1 cellular context compared by ENCODE assay signal in the genomic region with DNA sequence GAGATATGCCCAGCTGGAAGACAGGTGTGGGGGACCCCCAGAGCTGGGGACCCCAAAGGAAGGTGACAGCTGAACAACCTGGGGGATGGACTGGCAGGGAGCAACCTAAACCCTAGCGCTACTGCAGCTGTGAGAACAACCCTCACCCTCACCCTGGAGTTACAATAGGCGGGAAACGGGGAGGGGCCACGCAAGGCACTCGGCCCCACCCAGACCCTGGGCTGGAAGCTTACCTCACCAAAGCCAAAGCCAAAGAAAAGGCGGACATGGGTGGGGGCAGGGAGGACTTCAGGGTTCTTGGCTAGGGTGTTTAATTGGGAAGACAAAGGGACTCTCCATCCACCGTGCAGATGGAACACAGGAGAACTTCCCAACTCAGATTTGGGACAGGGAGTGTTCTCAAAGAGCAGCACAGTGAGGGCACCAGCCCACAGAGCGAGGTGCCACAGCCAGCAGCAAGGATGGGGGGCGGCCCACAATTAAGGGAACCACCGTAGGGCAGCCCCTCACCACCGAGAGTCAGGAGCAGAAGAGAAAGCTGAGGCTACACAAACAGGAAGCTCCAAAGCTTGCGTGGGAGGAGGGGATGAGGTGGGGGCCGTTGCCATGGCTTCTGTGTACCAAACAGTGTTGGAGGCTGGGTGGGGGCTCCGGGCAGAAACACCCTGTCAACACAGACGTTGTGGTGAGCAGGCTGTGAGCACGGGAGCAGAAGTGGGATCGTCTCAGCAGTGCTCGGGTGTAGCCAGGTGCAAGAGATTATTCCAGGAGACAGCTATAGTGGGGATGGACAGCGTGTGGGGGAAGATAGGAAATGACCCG.
TF ChIP-seq lines count a peak whose summit lies in the region.

No MANE protein-coding gene starts in this region.

TF ChIP-seq in K562, 482 proteins besides CTCF, POLR2A, EP300 and RAD21 (continued from another document and continues in another):
- TF ChIP-seq STAT5A (IDR thresholded peaks at IDR 0.05; ENCODE audit: borderline replicate concordance, low read length) = 0 out of 2 replicates have a peak, but pooled peaks have one; percentile 6
- TF ChIP-seq STAG1 (CRISPR knock-in tag; IDR thresholded peaks at IDR 0.05; ENCODE audit: borderline replicate concordance) = no peak; the same call in 1 of the 2 replicates
- TF ChIP-seq, protein P1, sequence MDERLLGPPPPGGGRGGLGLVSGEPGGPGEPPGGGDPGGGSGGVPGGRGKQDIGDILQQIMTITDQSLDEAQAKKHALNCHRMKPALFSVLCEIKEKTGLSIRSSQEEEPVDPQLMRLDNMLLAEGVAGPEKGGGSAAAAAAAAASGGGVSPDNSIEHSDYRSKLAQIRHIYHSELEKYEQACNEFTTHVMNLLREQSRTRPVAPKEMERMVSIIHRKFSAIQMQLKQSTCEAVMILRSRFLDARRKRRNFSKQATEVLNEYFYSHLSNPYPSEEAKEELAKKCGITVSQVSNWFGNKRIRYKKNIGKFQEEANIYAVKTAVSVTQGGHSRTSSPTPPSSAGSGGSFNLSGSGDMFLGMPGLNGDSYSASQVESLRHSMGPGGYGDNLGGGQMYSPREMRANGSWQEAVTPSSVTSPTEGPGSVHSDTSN (CRISPR knock-in tag; IDR thresholded peaks at IDR 0.05; ENCODE audit: low read depth) = no peak
- TF ChIP-seq, protein P1 (tag; conservative IDR thresholded peaks at IDR 0.05; ENCODE audit: low read depth) = peak; percentile 37; the same call in 1 of the 2 replicates
- no peak for TF ChIP-seq ELF4 (CRISPR knock-in tag; IDR thresholded peaks at IDR 0.05)
- TF ChIP-seq CHD1 (IDR thresholded peaks at IDR 0.05; ENCODE audit: low read length) = peak; percentile 36
- 0 out of 2 replicates have a peak, but pooled peaks have one; percentile 13 for TF ChIP-seq ZEB2 (IDR thresholded peaks at IDR 0.05)
- TF ChIP-seq CSDE1 (IDR thresholded peaks at IDR 0.05) = 0 out of 4 replicates have a peak, but pooled peaks of 1 of the 2 experiments have one; percentile 69
- TF ChIP-seq TAL1 (IDR thresholded peaks at IDR 0.05) = peak; percentile 16; the same call in 1 of the 2 replicates
- TF ChIP-seq TCF7 (IDR thresholded peaks at IDR 0.05; ENCODE audit: borderline replicate concordance) = 0 out of 2 replicates have a peak, but pooled peaks have one; percentile 33
- no peak for TF ChIP-seq HNRNPH1 (optimal IDR thresholded peaks at IDR 0.05; ENCODE audit: low read depth, low read length)
- TF ChIP-seq, protein P2, sequence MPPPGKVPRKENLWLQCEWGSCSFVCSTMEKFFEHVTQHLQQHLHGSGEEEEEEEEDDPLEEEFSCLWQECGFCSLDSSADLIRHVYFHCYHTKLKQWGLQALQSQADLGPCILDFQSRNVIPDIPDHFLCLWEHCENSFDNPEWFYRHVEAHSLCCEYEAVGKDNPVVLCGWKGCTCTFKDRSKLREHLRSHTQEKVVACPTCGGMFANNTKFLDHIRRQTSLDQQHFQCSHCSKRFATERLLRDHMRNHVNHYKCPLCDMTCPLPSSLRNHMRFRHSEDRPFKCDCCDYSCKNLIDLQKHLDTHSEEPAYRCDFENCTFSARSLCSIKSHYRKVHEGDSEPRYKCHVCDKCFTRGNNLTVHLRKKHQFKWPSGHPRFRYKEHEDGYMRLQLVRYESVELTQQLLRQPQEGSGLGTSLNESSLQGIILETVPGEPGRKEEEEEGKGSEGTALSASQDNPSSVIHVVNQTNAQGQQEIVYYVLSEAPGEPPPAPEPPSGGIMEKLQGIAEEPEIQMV (tag; conservative IDR thresholded peaks at IDR 0.05; ENCODE audit: low read depth) = no peak
- TF ChIP-seq, protein P3, sequence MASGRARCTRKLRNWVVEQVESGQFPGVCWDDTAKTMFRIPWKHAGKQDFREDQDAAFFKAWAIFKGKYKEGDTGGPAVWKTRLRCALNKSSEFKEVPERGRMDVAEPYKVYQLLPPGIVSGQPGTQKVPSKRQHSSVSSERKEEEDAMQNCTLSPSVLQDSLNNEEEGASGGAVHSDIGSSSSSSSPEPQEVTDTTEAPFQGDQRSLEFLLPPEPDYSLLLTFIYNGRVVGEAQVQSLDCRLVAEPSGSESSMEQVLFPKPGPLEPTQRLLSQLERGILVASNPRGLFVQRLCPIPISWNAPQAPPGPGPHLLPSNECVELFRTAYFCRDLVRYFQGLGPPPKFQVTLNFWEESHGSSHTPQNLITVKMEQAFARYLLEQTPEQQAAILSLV (tag; IDR thresholded peaks at IDR 0.05) = no peak
- TF ChIP-seq FOXA3 (CRISPR knock-in tag; conservative IDR thresholded peaks at IDR 0.05 in 1 of 2, IDR thresholded peaks at IDR 0.05 in 1 of 2) = peak; percentile 39 to 79; a peak in 2 of 4 replicates
- TF ChIP-seq CBX3 (IDR thresholded peaks at IDR 0.05; ENCODE audit: borderline replicate concordance in 1 of 2, low read length in 2 of 2) = peak in 1 of 2 experiments; percentile 31; a peak in 1 of 3 replicates
- TF ChIP-seq TAF1 (IDR thresholded peaks at IDR 0.05; ENCODE audit: control insufficient read depth, extremely low read depth, insufficient read depth, low read length, severe bottlenecking) = peak; percentile 76
- TF ChIP-seq, protein P4, sequence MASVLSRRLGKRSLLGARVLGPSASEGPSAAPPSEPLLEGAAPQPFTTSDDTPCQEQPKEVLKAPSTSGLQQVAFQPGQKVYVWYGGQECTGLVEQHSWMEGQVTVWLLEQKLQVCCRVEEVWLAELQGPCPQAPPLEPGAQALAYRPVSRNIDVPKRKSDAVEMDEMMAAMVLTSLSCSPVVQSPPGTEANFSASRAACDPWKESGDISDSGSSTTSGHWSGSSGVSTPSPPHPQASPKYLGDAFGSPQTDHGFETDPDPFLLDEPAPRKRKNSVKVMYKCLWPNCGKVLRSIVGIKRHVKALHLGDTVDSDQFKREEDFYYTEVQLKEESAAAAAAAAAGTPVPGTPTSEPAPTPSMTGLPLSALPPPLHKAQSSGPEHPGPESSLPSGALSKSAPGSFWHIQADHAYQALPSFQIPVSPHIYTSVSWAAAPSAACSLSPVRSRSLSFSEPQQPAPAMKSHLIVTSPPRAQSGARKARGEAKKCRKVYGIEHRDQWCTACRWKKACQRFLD (CRISPR knock-in tag; IDR thresholded peaks at IDR 0.05) = 0 out of 2 replicates have a peak, but pooled peaks have one; percentile 41
- TF ChIP-seq MXI1 (IDR thresholded peaks at IDR 0.05; ENCODE audit: low read depth, low read length) = peak; percentile 64
- TF ChIP-seq FOXJ2 (tag; IDR thresholded peaks at IDR 0.05) = peak; percentile 100
- TF ChIP-seq PHF21A (IDR thresholded peaks at IDR 0.05; ENCODE audit: borderline replicate concordance, low read depth) = 0 out of 2 replicates have a peak, but pooled peaks have one; percentile 16
- peak; percentile 98 for TF ChIP-seq EGR1 (conservative IDR thresholded peaks at IDR 0.05)
- peak; percentile 50; the same call in 1 of the 2 replicates for TF ChIP-seq SOX6 (IDR thresholded peaks at IDR 0.05)
- TF ChIP-seq ZBTB7A (IDR thresholded peaks at IDR 0.05; ENCODE audit: borderline replicate concordance, control insufficient read depth, low read depth, low read length) = peak; percentile 53; the same call in 1 of the 2 replicates
- TF ChIP-seq, protein P5, sequence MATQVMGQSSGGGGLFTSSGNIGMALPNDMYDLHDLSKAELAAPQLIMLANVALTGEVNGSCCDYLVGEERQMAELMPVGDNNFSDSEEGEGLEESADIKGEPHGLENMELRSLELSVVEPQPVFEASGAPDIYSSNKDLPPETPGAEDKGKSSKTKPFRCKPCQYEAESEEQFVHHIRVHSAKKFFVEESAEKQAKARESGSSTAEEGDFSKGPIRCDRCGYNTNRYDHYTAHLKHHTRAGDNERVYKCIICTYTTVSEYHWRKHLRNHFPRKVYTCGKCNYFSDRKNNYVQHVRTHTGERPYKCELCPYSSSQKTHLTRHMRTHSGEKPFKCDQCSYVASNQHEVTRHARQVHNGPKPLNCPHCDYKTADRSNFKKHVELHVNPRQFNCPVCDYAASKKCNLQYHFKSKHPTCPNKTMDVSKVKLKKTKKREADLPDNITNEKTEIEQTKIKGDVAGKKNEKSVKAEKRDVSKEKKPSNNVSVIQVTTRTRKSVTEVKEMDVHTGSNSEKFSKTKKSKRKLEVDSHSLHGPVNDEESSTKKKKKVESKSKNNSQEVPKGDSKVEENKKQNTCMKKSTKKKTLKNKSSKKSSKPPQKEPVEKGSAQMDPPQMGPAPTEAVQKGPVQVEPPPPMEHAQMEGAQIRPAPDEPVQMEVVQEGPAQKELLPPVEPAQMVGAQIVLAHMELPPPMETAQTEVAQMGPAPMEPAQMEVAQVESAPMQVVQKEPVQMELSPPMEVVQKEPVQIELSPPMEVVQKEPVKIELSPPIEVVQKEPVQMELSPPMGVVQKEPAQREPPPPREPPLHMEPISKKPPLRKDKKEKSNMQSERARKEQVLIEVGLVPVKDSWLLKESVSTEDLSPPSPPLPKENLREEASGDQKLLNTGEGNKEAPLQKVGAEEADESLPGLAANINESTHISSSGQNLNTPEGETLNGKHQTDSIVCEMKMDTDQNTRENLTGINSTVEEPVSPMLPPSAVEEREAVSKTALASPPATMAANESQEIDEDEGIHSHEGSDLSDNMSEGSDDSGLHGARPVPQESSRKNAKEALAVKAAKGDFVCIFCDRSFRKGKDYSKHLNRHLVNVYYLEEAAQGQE (CRISPR knock-in tag; IDR thresholded peaks at IDR 0.05; ENCODE audit: low read depth) = 0 out of 2 replicates have a peak, but pooled peaks have one; percentile 35
- no peak for TF ChIP-seq L3MBTL2 (IDR thresholded peaks at IDR 0.05)
- TF ChIP-seq CXXC5 (CRISPR knock-in tag; IDR thresholded peaks at IDR 0.05) = peak; percentile 35
- TF ChIP-seq KDM4B (IDR thresholded peaks at IDR 0.05; ENCODE audit: borderline replicate concordance in 2 of 2, low read depth in 1 of 2) = peak in 1 of 2 experiments; percentile 72; a peak in 1 of 4 replicates
- TF ChIP-seq, protein P6, sequence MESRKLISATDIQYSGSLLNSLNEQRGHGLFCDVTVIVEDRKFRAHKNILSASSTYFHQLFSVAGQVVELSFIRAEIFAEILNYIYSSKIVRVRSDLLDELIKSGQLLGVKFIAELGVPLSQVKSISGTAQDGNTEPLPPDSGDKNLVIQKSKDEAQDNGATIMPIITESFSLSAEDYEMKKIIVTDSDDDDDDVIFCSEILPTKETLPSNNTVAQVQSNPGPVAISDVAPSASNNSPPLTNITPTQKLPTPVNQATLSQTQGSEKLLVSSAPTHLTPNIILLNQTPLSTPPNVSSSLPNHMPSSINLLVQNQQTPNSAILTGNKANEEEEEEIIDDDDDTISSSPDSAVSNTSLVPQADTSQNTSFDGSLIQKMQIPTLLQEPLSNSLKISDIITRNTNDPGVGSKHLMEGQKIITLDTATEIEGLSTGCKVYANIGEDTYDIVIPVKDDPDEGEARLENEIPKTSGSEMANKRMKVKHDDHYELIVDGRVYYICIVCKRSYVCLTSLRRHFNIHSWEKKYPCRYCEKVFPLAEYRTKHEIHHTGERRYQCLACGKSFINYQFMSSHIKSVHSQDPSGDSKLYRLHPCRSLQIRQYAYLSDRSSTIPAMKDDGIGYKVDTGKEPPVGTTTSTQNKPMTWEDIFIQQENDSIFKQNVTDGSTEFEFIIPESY (CRISPR knock-in tag; IDR thresholded peaks at IDR 0.05) = peak; percentile 59; the same call in 1 of the 2 replicates
- TF ChIP-seq MBD2 (IDR thresholded peaks at IDR 0.05; ENCODE audit: borderline replicate concordance, low read depth) = peak; percentile 33; the same call in 1 of the 2 replicates
- TF ChIP-seq MTA3 (IDR thresholded peaks at IDR 0.05; ENCODE audit: borderline replicate concordance) = peak; percentile 10; the same call in 1 of the 2 replicates
- no peak for TF ChIP-seq ZNF830 (CRISPR knock-in tag; IDR thresholded peaks at IDR 0.05)
- TF ChIP-seq SMAD4 (CRISPR knock-in tag; conservative IDR thresholded peaks at IDR 0.05) = peak; percentile 50; the same call in 1 of the 2 replicates
- TF ChIP-seq, protein P7, sequence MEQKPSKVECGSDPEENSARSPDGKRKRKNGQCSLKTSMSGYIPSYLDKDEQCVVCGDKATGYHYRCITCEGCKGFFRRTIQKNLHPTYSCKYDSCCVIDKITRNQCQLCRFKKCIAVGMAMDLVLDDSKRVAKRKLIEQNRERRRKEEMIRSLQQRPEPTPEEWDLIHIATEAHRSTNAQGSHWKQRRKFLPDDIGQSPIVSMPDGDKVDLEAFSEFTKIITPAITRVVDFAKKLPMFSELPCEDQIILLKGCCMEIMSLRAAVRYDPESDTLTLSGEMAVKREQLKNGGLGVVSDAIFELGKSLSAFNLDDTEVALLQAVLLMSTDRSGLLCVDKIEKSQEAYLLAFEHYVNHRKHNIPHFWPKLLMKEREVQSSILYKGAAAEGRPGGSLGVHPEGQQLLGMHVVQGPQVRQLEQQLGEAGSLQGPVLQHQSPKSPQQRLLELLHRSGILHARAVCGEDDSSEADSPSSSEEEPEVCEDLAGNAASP (IDR thresholded peaks at IDR 0.05) = no peak
- TF ChIP-seq PHF8 (IDR thresholded peaks at IDR 0.05; ENCODE audit: borderline replicate concordance, low read length) = peak; percentile 5; the same call in 1 of the 2 replicates
- TF ChIP-seq ZNF197 (CRISPR knock-in tag; IDR thresholded peaks at IDR 0.05; ENCODE audit: low read depth) = no peak
- TF ChIP-seq TRIM24 (IDR thresholded peaks at IDR 0.05) = peak in 1 of 2 experiments; percentile 61; a peak in 1 of 4 replicates
- TF ChIP-seq ZBED1 (IDR thresholded peaks at IDR 0.05) = no peak
- TF ChIP-seq CTBP1 (IDR thresholded peaks at IDR 0.05; ENCODE audit: borderline replicate concordance) = peak; percentile 27; the same call in 1 of the 2 replicates
- no peak for TF ChIP-seq BRCA1 (IDR thresholded peaks at IDR 0.05)
- no peak for TF ChIP-seq BRCA1 (CRISPR knock-in tag; IDR thresholded peaks at IDR 0.05)
